16 cellular contexts compared by ENCODE assay signal in the genomic region with DNA sequence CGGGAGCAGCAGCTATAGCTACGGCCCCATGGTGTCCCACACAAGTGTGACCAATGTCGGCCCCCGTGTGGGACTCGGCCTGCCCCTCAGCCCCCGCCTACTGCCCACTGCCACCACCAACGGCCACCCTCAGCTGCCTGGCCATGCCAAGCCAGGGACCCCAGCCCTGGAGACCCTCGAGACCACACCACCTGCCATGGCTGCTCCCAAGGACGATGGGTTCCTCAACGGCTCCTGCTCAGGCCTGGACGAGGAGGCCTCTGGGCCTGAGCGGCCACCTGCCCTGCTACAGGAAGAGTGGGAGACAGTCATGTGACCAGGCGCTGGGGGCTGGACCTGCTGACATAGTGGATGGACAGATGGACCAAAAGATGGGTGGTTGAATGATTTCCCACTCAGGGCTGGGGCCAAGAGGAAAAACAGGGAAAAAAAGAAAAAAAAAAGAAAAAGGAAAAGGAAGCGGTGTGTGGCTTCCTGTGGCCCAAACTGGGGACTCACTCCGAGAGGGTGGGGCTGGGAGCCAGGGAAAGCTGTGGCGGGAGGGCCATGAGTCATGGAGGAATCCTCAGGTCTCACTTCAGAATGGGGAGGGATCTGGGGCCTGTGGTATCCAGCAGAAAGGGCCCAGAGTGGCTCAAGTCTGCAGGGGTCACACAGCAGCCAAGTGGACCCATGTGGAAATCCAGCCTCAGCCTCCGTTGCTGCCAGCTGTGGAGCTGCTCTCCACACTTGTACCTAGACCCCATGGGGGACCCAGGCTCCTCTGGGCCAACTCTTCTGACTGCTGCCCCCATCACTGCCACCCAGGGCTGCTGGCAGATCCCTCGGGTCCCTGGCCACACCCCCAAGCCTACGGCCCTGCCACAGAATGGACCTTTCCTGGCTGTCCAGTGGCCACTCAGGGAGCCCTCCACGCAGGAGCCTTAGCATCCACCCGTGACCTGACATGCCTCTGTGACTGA. TPM values are rescaled to one million over a fixed set of nuclear protein-coding genes. Genes with fewer than 3 reads are reported as not detected.
DNase-seq lines count a peak whose midpoint lies in the region; ATAC-seq and TF ChIP-seq lines count a peak whose summit lies in the region.
"Had no signal": no experiment of that assay in that cellular context is flagged by ENCODE, and none has a peak within 500 bp of the region (broad histone marks: within the 10 kb centered on the region; RNA-seq: fewer than 3 reads in every experiment).

No MANE protein-coding gene starts in this region.

- ATAC-seq in omental fat pad (ENCODE audit: low FRiP score) (no peak), HG03159 (IDR thresholded peaks at IDR 0.05; ENCODE audit: unreplicated experiment) (no peak), GM19455 (IDR thresholded peaks at IDR 0.05; ENCODE audit: unreplicated experiment) (no peak)

- no peaks in the 10 kb centered on the region for H3K36me3 ChIP-seq in adipocyte (ENCODE audit: control insufficient read depth, insufficient read depth, low read length, severe bottlenecking)
- H3K36me3 ChIP-seq: thyroid gland had no signal

- peaks cover 10% of the 10 kb centered on the region for H3K4me1 ChIP-seq in adipocyte (ENCODE audit: control insufficient read depth, insufficient read depth, low read length)

- TF ChIP-seq CTCF in omental fat pad (IDR thresholded peaks at IDR 0.05): no peak

- no peaks in the 10 kb centered on the region for H3K9me3 ChIP-seq in adipocyte (ENCODE audit: control insufficient read depth, low read length)
- H3K9me3 ChIP-seq: thyroid gland had no signal

- H3K27me3 ChIP-seq in adipocyte (replicated peaks; ENCODE audit: control insufficient read depth, insufficient read depth, low read length): peaks cover 7% of the 10 kb centered on the region
- H3K27me3 ChIP-seq: dorsolateral prefrontal cortex, thyroid gland had no signal

- no peak overlapping the region for H3K9ac ChIP-seq in adipocyte (ENCODE audit: low read length)

- DNase-seq in AG08396 (ENCODE audit: low spot score) (peak; percentile 71), HK-2 (ENCODE audit: unreplicated experiment) (peak; percentile 66), adipocyte (ENCODE audit: low read depth) (peak; percentile 22), kidney tubule cell (ENCODE audit: low spot score) (peak; percentile 82), omental fat pad (ENCODE audit: low spot score) (no peak)
- DNase-seq in activated CD4-positive, alpha-beta T cell treated with anti-CD3 and anti-CD28 coated beads for 48 hours: no peak
- DNase-seq: activated CD4-positive, alpha-beta T cell treated with anti-CD3 and anti-CD28 coated beads for 4 hours; activated gamma-delta T cell treated with Interleukin-2 at 50 U/mL for 16 hours; H9; hippocampal formation; NCI-H526 treated with DMSO at 0.1 percent for 48 hours; thyroid gland had no signal

- H3K4me3 ChIP-seq in adipocyte (ENCODE audit: low read length): no peak overlapping the region
- H3K4me3 ChIP-seq: dorsolateral prefrontal cortex, thyroid gland had no signal

RNA-seq across cellular contexts. Expression of a gene that starts 26.1 kb away (rescaled TPM):
- 10 to 100 TPM; 16.1 to 32.3 (median 17.9) TPM for total RNA-seq in omental fat pad
- total RNA-seq: SK-MEL-5 had no signal

RNA-seq across cellular contexts. Expression of a gene that starts 40.4 kb away (rescaled TPM):
- 10 to 100 TPM in 1 of 4 donors, 1 to 10 TPM in 3; 3.9 to 11.7 (median 5.0) TPM for total RNA-seq in omental fat pad
- total RNA-seq: SK-MEL-5 had no signal

Comparison
In these comparisons a context has a peak if more than half of its experiments do, and no peak if none do; other contexts are left out.
1. DNase-seq: peak in AG08396 (single experiment), HK-2 (single experiment), adipocyte (single experiment) and kidney tubule cell (single experiment); none in omental fat pad (single experiment) and activated CD4-positive, alpha-beta T cell treated with anti-CD3 and anti-CD28 coated beads for 48 hours (single experiment).